ENCODE assay signal across 15 cellular contexts in the genomic region with DNA sequence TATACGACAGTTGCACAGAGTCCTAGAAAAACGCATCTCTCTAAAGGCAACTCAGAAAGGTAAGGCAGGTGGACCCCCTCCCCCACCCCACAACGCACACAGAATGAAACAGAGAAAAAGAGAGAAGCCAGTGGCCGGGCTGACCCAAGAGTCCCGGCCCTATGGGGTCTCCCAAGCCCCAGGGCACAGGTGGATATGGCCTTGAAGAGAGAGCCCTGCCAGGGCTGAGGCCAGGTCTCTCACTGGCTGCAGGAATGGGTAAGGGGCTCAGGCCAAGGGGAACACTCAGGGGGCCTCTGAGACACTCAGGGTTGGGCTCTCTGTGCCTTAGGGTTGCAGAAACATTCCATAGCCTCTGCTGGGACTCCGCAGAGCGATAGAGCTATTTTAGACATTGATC.
DNase-seq lines count a peak whose midpoint lies in the region; ATAC-seq and TF ChIP-seq lines count a peak whose summit lies in the region.
"Had no signal": no experiment of that assay in that cellular context is flagged by ENCODE, and none has a peak within 500 bp of the region (broad histone marks: within the 10 kb centered on the region; RNA-seq: fewer than 3 reads in every experiment).

No MANE protein-coding gene starts in this region.

- no peak overlapping the region for H3K27ac ChIP-seq in coronary artery
- H3K27ac ChIP-seq: BLaER1 treated with 17β-estradiol and CSF1 and Interleukin-3, amounts not matched to agents 10 nM and 100 nM had no signal

- no peak for TF ChIP-seq CTCF in coronary artery (IDR thresholded peaks at IDR 0.05)

- intact Hi-C loops in Right ventricle myocardium inferior (cut with DNase I): no loop called here
- intact Hi-C loops in left cardiac atrium (cut with DNase I): loop anchor here in 1 of 2 donors (10.0 kb wide), 1 partner anchor 101 kb away; no protein-coding TSS in a partner anchor

- H3K4me3 ChIP-seq in coronary artery: no peak overlapping the region
- H3K4me3 ChIP-seq: BLaER1 treated with 17β-estradiol and CSF1 and Interleukin-3, amounts not matched to agents 10 nM and 100 nM; HAP-1 had no signal

- H3K27ac Mint-ChIP-seq in stimulated activated effector memory CD8-positive, alpha-beta T cell treated with anti-CD3 and anti-CD28 coated beads, Interleukin-12 subunit alpha, Interleukin-12 subunit beta, amount 100 ng/mL, for 72 hours: peak overlapping the region; percentile 40
- H3K27ac Mint-ChIP-seq: CD4-positive, alpha-beta T cell had no signal

- no peaks in the 10 kb centered on the region for H3K9me3 Mint-ChIP-seq in stimulated activated effector memory CD8-positive, alpha-beta T cell treated with anti-CD3 and anti-CD28 coated beads, Interleukin-12 subunit alpha, Interleukin-12 subunit beta, amount 100 ng/mL, for 72 hours
- H3K9me3 Mint-ChIP-seq: CD4-positive, alpha-beta T cell had no signal

- no peaks in the 10 kb centered on the region for H3K36me3 Mint-ChIP-seq in stimulated activated effector memory CD8-positive, alpha-beta T cell treated with anti-CD3 and anti-CD28 coated beads, Interleukin-12 subunit alpha, Interleukin-12 subunit beta, amount 100 ng/mL, for 72 hours

- H3K4me3 Mint-ChIP-seq in stimulated activated effector memory CD8-positive, alpha-beta T cell treated with anti-CD3 and anti-CD28 coated beads, Interleukin-12 subunit alpha, Interleukin-12 subunit beta, amount 100 ng/mL, for 72 hours: no peak overlapping the region
- H3K4me3 Mint-ChIP-seq: CD4-positive, alpha-beta T cell had no signal

- DNase-seq in Right ventricle myocardium inferior (ENCODE audit: missing footprints) (peak; percentile 15), left cardiac atrium (no peak), coronary artery (ENCODE audit: low spot score) (peak; percentile 47), mesenteric fat pad (ENCODE audit: low spot score) (peak; percentile 45), NCI-H748 (lab: John Stamatoyannopoulos, UW; ENCODE audit: unreplicated experiment) (no peak)
- no peak for DNase-seq in stimulated activated effector memory CD8-positive, alpha-beta T cell treated with anti-CD3 and anti-CD28 coated beads, Interleukin-12 subunit alpha, Interleukin-12 subunit beta, amount 100 ng/mL, for 72 hours (ENCODE audit: low spot score in 2 of 2)
- DNase-seq in activated CD4-positive, alpha-beta T cell treated with anti-CD3 and anti-CD28 coated beads, Interleukin-2, amount 50 U/mL, for 4 hours: no peak
- DNase-seq: 8988T, DMS79 treated with DMSO at 0.1 percent for 48 hours, EL, GOT3 had no signal

- H3K4me1 Mint-ChIP-seq in stimulated activated effector memory CD8-positive, alpha-beta T cell treated with anti-CD3 and anti-CD28 coated beads, Interleukin-12 subunit alpha, Interleukin-12 subunit beta, amount 100 ng/mL, for 72 hours: peaks cover 21% of the 10 kb centered on the region

- ATAC-seq in Right ventricle myocardium inferior: no peak
- ATAC-seq in left cardiac atrium: no peak
- no peak for ATAC-seq in stimulated activated effector memory CD8-positive, alpha-beta T cell treated with anti-CD3 and anti-CD28 coated beads, Interleukin-12 subunit alpha, Interleukin-12 subunit beta, amount 100 ng/mL, for 72 hours
- no peak for ATAC-seq in GM18858 (IDR thresholded peaks at IDR 0.05; ENCODE audit: unreplicated experiment)

Comparison
In these comparisons a context has a peak if more than half of its experiments do, and no peak if none do; other contexts are left out.
1. DNase-seq: peak in Right ventricle myocardium inferior (single experiment), coronary artery (single experiment) and mesenteric fat pad (single experiment); none in left cardiac atrium (single experiment), stimulated activated effector memory CD8-positive, alpha-beta T cell treated with anti-CD3 and anti-CD28 coated beads, Interleukin-12 subunit alpha, Interleukin-12 subunit beta, amount 100 ng/mL, for 72 hours (0 of 2), activated CD4-positive, alpha-beta T cell treated with anti-CD3 and anti-CD28 coated beads, Interleukin-2, amount 50 U/mL, for 4 hours (0 of 2) and NCI-H748 (single experiment).